Comparison of ENCODE assay signal across 7 cellular contexts in genomic region chr18:36064809-36065079, GRCh38. TPM values are rescaled to one million over a fixed set of nuclear protein-coding genes. Genes with fewer than 3 reads are reported as not detected.
DNase-seq lines count a peak whose midpoint lies in the region; ATAC-seq, FAIRE-seq and TF ChIP-seq lines count a peak whose summit lies in the region.
"Not testable (repeated sequence)": the region's sequence is repeated elsewhere in the genome, so short reads cannot be mapped to it uniquely, and the experiment has no call there.

No MANE protein-coding gene starts in this region.

- not testable (repeated sequence) for TF ChIP-seq CTCF in CD14-positive monocyte (IDR thresholded peaks at IDR 0.05); HEK293 (tag by site-specific recombination; IDR thresholded peaks at IDR 0.05); SU-DHL-6 (IDR thresholded peaks at IDR 0.05; ENCODE audit: insufficient read depth, low read length, poor library complexity, severe bottlenecking); GM12878 (IDR thresholded peaks at IDR 0.05 in 2 of 3, conservative IDR thresholded peaks at IDR 0.05 in 1 of 3; ENCODE audit: control insufficient read depth in 2 of 3, extremely low read depth in 1 of 3, insufficient read depth in 1 of 3, low read depth in 3 of 3, low read length in 3 of 3); HepG2 (CRISPR knock-in tag; IDR thresholded peaks at IDR 0.05); neural crest cell (conservative IDR thresholded peaks at IDR 0.05)

- H3K27ac Mint-ChIP-seq in CD14-positive monocyte = peak overlapping the region in 5 of 7 donors; percentile 3 to 54 (median 18)
- not testable (repeated sequence) for H3K27ac Mint-ChIP-seq in activated T-cell treated with anti-CD3 and anti-CD28 coated beads, Interleukin-2, amount 50 U/mL, for 24 hours
- H3K27ac Mint-ChIP-seq in neural crest cell (ENCODE audit: unreplicated experiment) = peak overlapping the region; percentile 96

- H3F3A ChIP-seq in SU-DHL-6 (ENCODE audit: insufficient read depth) = not testable (repeated sequence)

- not testable (repeated sequence) for FAIRE-seq in GM12878 (lab: Jason Lieb, UNC); HepG2 (lab: Jason Lieb, UNC)

- CTCF ChIA-PET in HEK293 (lab: Yijun Ruan, JAX) = interaction anchor here (0.6 to 1.6 kb wide), 3 partner anchors 31 to 624 kb away, joined by 3 to 9 read pairs (median 3); no protein-coding TSS in a partner anchor
- CTCF ChIA-PET in GM12878 (lab: Yijun Ruan, JAX) = interaction anchor here (1.3 to 1.8 kb wide), 3 partner anchors 9 to 47 kb away, joined by 5 to 18 read pairs (median 6); no protein-coding TSS in a partner anchor
- CTCF ChIA-PET in HepG2 (lab: Yijun Ruan, JAX; ENCODE audit: low intra/inter-chr PET ratio, low total read pairs) = not testable (repeated sequence)

- not testable (repeated sequence) for TF ChIP-seq POLR2A in GM12878 (IDR thresholded peaks at IDR 0.05; ENCODE audit: low read depth, low read length); HepG2 (IDR thresholded peaks at IDR 0.05; ENCODE audit: insufficient read depth in 1 of 2, low read depth in 2 of 2, low read length in 2 of 2)

- not testable (repeated sequence) for H3K27me3 Mint-ChIP-seq in CD14-positive monocyte (ENCODE audit: low read depth in 3 of 3); activated T-cell treated with anti-CD3 and anti-CD28 coated beads, Interleukin-2, amount 50 U/mL, for 24 hours; neural crest cell (ENCODE audit: low read depth)

- not testable (repeated sequence) for H3K9me3 ChIP-seq in HEK293 (ENCODE audit: control insufficient read depth, insufficient read depth, low read depth, low read length); SU-DHL-6 (ENCODE audit: insufficient read depth, low read length); GM12878 (replicated peaks; ENCODE audit: control insufficient read depth, insufficient read depth, low read length); HepG2 (ENCODE audit: low read length)

- H2AFZ ChIP-seq in SU-DHL-6 (ENCODE audit: low read depth, low read length, severe bottlenecking); GM12878 (ENCODE audit: control insufficient read depth, low read depth, low read length); HepG2 (ENCODE audit: low read length): not testable (repeated sequence)

- H3K9me2 ChIP-seq in SU-DHL-6 (replicated peaks; ENCODE audit: insufficient read depth, low read length) = not testable (repeated sequence)

- H3K9me3 Mint-ChIP-seq in CD14-positive monocyte; activated T-cell treated with anti-CD3 and anti-CD28 coated beads, Interleukin-2, amount 50 U/mL, for 24 hours; neural crest cell: not testable (repeated sequence)

- H3K9ac ChIP-seq in SU-DHL-6 (ENCODE audit: low read length); GM12878 (ENCODE audit: control insufficient read depth, insufficient read depth, low read length): not testable (repeated sequence)
- peak overlapping the region; percentile 28 for H3K9ac ChIP-seq in HepG2 (ENCODE audit: insufficient read depth, low read depth, low read length)

- in situ Hi-C loops in GM12878 (cut with MboI); HepG2 (cut with HindIII; ENCODE audit: extremely low pct_ligation_motif_present, low pct_unique_long_range_greater_than_20kb): not testable (repeated sequence)

- intact Hi-C loops in CD14-positive monocyte (cut with micrococcal nuclease) (loop anchor here (5.0 to 10.0 kb wide), 5 partner anchors 60 to 720 kb away; partner anchors contain the start of genes RMP24 (in 2 of the 2), ELP2 (in 1 of the 2), SLC39A6 (in 1 of the 2) and ZNF24 (in 1 of the 2)), GM12878 (cut with micrococcal nuclease; ENCODE audit: unreplicated experiment) (loop anchor here (5.0 to 10.0 kb wide), 2 partner anchors 92 to 490 kb away; partner anchors contain the start of gene RMP24)
- intact Hi-C loops in HepG2 (cut with micrococcal nuclease; ENCODE audit: unreplicated experiment) = not testable (repeated sequence)

- ATAC-seq in GM12878, HepG2: not testable (repeated sequence)

- not testable (repeated sequence) for BruUV-seq in GM12878 (replicated peaks; lab: Mats Ljungman, UMichigan); HepG2 (replicated peaks; lab: Mats Ljungman, UMichigan)

- SMC1A ChIA-PET in GM12878 (lab: Charles Lee; ENCODE audit: uncharacterized antibody, unreplicated experiment) = interaction anchor here (0.6 to 4.6 kb wide), 6 partner anchors 8 to 219 kb away, joined by 3 to 21 read pairs (median 3); no protein-coding TSS in a partner anchor

- not testable (repeated sequence) for H3K27ac ChIP-seq in HEK293 (ENCODE audit: extremely low read depth, low read depth, low read length); SU-DHL-6 (ENCODE audit: low read depth, low read length); GM12878 (ENCODE audit: control insufficient read depth, insufficient read depth)
- peak overlapping the region; percentile 89 for H3K27ac ChIP-seq in HepG2 (ENCODE audit: extremely low read length, insufficient read depth, low read length)

- TF ChIP-seq RAD21 in GM12878 (IDR thresholded peaks at IDR 0.05; ENCODE audit: insufficient read depth, low read depth, low read length); HepG2 (CRISPR knock-in tag; IDR thresholded peaks at IDR 0.05): not testable (repeated sequence)

- H3K36me3 ChIP-seq in HEK293 (ENCODE audit: control insufficient read depth in 2 of 2, insufficient read depth in 1 of 2, low read length in 2 of 2) (peaks cover 0 to 12% of the 10 kb centered on the region in 2 experiments; a peak in 1 of 3 replicates), SU-DHL-6 (ENCODE audit: low read length) (peaks cover 10% of the 10 kb centered on the region; the same call in 1 of the 2 replicates)
- H3K36me3 ChIP-seq in GM12878 (ENCODE audit: control insufficient read depth in 2 of 2, insufficient read depth in 2 of 2, low read length in 1 of 2); HepG2 (replicated peaks in 1 of 2; ENCODE audit: control insufficient read depth in 1 of 2, insufficient read depth in 2 of 2, low read length in 2 of 2): not testable (repeated sequence)

- not testable (repeated sequence) for H3K4me3 ChIP-seq in HEK293 (ENCODE audit: low read depth, low read length); SU-DHL-6 (ENCODE audit: insufficient read depth, low read length, poor library complexity, severe bottlenecking); HepG2 (replicated peaks in 1 of 3; ENCODE audit: insufficient read depth in 1 of 3, low read depth in 2 of 3, low read length in 3 of 3)
- H3K4me3 ChIP-seq in GM12878 = 0 out of 2 replicates have a peak overlapping the region, but pooled peaks have one; percentile 44

- peak overlapping the region; percentile 95 for H3K4me2 ChIP-seq in SU-DHL-6 (ENCODE audit: low read depth, low read length, poor library complexity, severe bottlenecking)
- not testable (repeated sequence) for H3K4me2 ChIP-seq in GM12878 (ENCODE audit: control insufficient read depth, insufficient read depth)
- H3K4me2 ChIP-seq in HepG2 (ENCODE audit: low read depth, low read length) = peak overlapping the region; percentile 91

- not testable (repeated sequence) for H3K27me3 ChIP-seq in SU-DHL-6 (ENCODE audit: low read length); GM12878 (replicated peaks in 1 of 2; ENCODE audit: control insufficient read depth in 2 of 2, insufficient read depth in 2 of 2, low read length in 1 of 2); HepG2 (ENCODE audit: control insufficient read depth in 1 of 2, insufficient read depth in 2 of 2, low read length in 2 of 2)

- not testable (repeated sequence) for DNase-seq in CD14-positive monocyte (ENCODE audit: low spot score); activated T-cell treated with anti-CD3 and anti-CD28 coated beads, Interleukin-2, amount 50 U/mL, for 24 hours; GM12878 (ENCODE audit: low read depth, low spot score); HepG2 (ENCODE audit: low spot score); neural crest cell (ENCODE audit: low read depth, low spot score)

- 98% methylated on average over 9 of the region's 9 CpGs for WGBS in GM12878 (ENCODE audit: insufficient coverage, insufficient replicate concordance, low lambda C conversion rate, missing lambda C conversion rate)
- WGBS in HepG2 (ENCODE audit: low lambda C conversion rate) = 91% methylated on average over 9 of the region's 9 CpGs

- H3K79me2 ChIP-seq in SU-DHL-6 (ENCODE audit: insufficient read depth, low read length) (peaks cover 76% of the 10 kb centered on the region), GM12878 (ENCODE audit: control insufficient read depth, insufficient read depth, low read length) (peaks cover 69% of the 10 kb centered on the region), HepG2 (ENCODE audit: insufficient read depth, low read length) (peaks cover 74% of the 10 kb centered on the region)

- not testable (repeated sequence) for H3K4me1 ChIP-seq in HEK293 (ENCODE audit: control insufficient read depth, insufficient read depth, low read length); GM12878 (ENCODE audit: control insufficient read depth, insufficient read depth, low read length)
- H3K4me1 ChIP-seq in HepG2 (ENCODE audit: insufficient read depth, low read length) = peaks cover 47% of the 10 kb centered on the region

- RAD21 ChIA-PET in GM12878 (lab: Charles Lee; ENCODE audit: unreplicated experiment) = interaction anchor here (0.6 to 2.4 kb wide), 5 partner anchors 31 to 219 kb away, joined by 3 to 6 read pairs (median 4); partner anchors contain the start of gene RMP24

- TF ChIP-seq EP300 in GM12878 (IDR thresholded peaks at IDR 0.05; ENCODE audit: borderline replicate concordance in 1 of 2, control insufficient read depth in 1 of 2, low read depth in 2 of 2, low read length in 2 of 2); HepG2 (IDR thresholded peaks at IDR 0.05; ENCODE audit: low read depth in 2 of 2, low read length in 2 of 2); HepG2 (CRISPR knock-in tag; IDR thresholded peaks at IDR 0.05; ENCODE audit: borderline replicate concordance): not testable (repeated sequence)

- not testable (repeated sequence) for H3K4me3 Mint-ChIP-seq in CD14-positive monocyte
- peak overlapping the region; percentile 26 for H3K4me3 Mint-ChIP-seq in activated T-cell treated with anti-CD3 and anti-CD28 coated beads, Interleukin-2, amount 50 U/mL, for 24 hours
- peak overlapping the region; percentile 98 for H3K4me3 Mint-ChIP-seq in neural crest cell

- peaks cover 29% of the 10 kb centered on the region for H4K20me1 ChIP-seq in SU-DHL-6 (ENCODE audit: low read depth, low read length)
- H4K20me1 ChIP-seq in GM12878 (ENCODE audit: control insufficient read depth, insufficient read depth) = not testable (repeated sequence)
- H4K20me1 ChIP-seq in HepG2 (ENCODE audit: insufficient read depth, low read length) = peaks cover 28% of the 10 kb centered on the region

- H3K4me1 Mint-ChIP-seq in CD14-positive monocyte (peaks cover 35% of the 10 kb centered on the region), neural crest cell (peaks cover 42% of the 10 kb centered on the region)
- peaks cover 52% of the 10 kb centered on the region for H3K4me1 Mint-ChIP-seq in activated T-cell treated with anti-CD3 and anti-CD28 coated beads, Interleukin-2, amount 50 U/mL, for 24 hours (ENCODE audit: low read depth)

- H3K36me3 Mint-ChIP-seq in CD14-positive monocyte = peaks cover 7 to 15% of the 10 kb centered on the region in 2 donors
- peaks cover 35% of the 10 kb centered on the region for H3K36me3 Mint-ChIP-seq in activated T-cell treated with anti-CD3 and anti-CD28 coated beads, Interleukin-2, amount 50 U/mL, for 24 hours (ENCODE audit: low read depth)
- H3K36me3 Mint-ChIP-seq in neural crest cell (ENCODE audit: low read depth) = peaks cover 12% of the 10 kb centered on the region

- POLR2A ChIA-PET in HEK293 (lab: Yijun Ruan, JAX) (interaction anchor here (1.4 kb wide), 1 partner anchor 64 kb away, joined by 4 read pairs; the partner anchor contains the start of gene SLC39A6), GM12878 (lab: Charles Lee) (interaction anchor here (1.5 to 1.6 kb wide), 2 partner anchors 8 to 92 kb away, joined by 6 read pairs; partner anchors contain the start of gene RMP24), HepG2 (lab: Yijun Ruan, JAX) (interaction anchor here (2.1 kb wide), 1 partner anchor 92 kb away, joined by 5 read pairs; the partner anchor contains the start of gene RMP24)

RNA-seq across cellular contexts. Expression of gene RPRD1A, which starts 2.6 kb away (rescaled TPM):
- polyA plus RNA-seq in CD14-positive monocyte (10 to 100 TPM in 1 of 2 donors, 1 to 10 TPM in 1; 10.0 to 10.9 TPM), GM12878 (2011; rRNA removed) (66.2 and 110 TPM in 2 replicates), GM12878 (2014; fragmentation: Illumina TruSeq; extraction: Trizol) (33.6 and 40.2 TPM in 2 replicates), GM12878 (2014; fragmentation: Nextera tagmentation; extraction: Ambion mirVana) (10 to 100 TPM; 16.2 to 19.1 TPM), GM12878 (2014; rRNA removed) (31.2 and 33.8 TPM in 2 replicates), GM12878 (2016; fragmentation: Nextera tagmentation; extraction: Ambion mirVana) (10 to 100 TPM; 36.8 to 37.5 TPM), HepG2 (2011; rRNA removed) (36.4 and 42.5 TPM in 2 replicates)
- 245 and 246 TPM in 2 replicates for total RNA-seq in GM12878 (2013; cell fraction: nucleolus; rRNA removed)
- total RNA-seq in GM12878 (2014; rRNA removed) (38.6 and 45.0 TPM in 2 replicates), GM12878 (2014; rRNA removed; fragmentation: Illumina TruSeq; extraction: Trizol) (36.0 and 36.9 TPM in 2 replicates), GM12878 (2021) (35.3 and 36.4 TPM in 2 replicates), HepG2 (2016; rRNA removed; fragmentation: Illumina TruSeq; extraction: Trizol) (78.2 and 105 TPM in 2 replicates), neural crest cell (76.2 and 76.3 TPM in 2 replicates)
- polyA plus RNA-seq in GM12878 (2011; ENCODE audit: low read depth) = 11.4 TPM
- 17.7 and 19.5 TPM in 2 replicates for polyA plus RNA-seq in GM12878 (2011; cell fraction: cytosol; rRNA removed)
- polyA plus RNA-seq in GM12878 (2011; cell fraction: nucleus; rRNA removed) = 117 and 123 TPM in 2 replicates
- 16.4 and 18.6 TPM in 2 replicates for polyA plus RNA-seq in GM12878 (2012)
- 34.9 and 36.1 TPM in 2 replicates for polyA minus RNA-seq in GM12878 (2011; rRNA and poly(A)+ RNA removed)
- polyA minus RNA-seq in GM12878 (2011; cell fraction: cytosol; rRNA and poly(A)+ RNA removed) = 13.0 and 13.9 TPM in 2 replicates
- polyA minus RNA-seq in GM12878 (2011; cell fraction: nucleus; rRNA and poly(A)+ RNA removed) = 65.8 and 104 TPM in 2 replicates
- total RNA-seq in HepG2 (2016; cell fraction: cytosol; rRNA removed; fragmentation: Illumina TruSeq; extraction: Trizol; ENCODE audit: low read depth) = 45.6 and 46.6 TPM in 2 replicates
- 79.2 and 105 TPM in 2 replicates for total RNA-seq in HepG2 (2016; cell fraction: insoluble cytoplasmic fraction; rRNA removed; fragmentation: Illumina TruSeq; extraction: Trizol)
- 54.0 and 61.2 TPM in 2 replicates for total RNA-seq in HepG2 (2016; cell fraction: membrane; rRNA removed; fragmentation: Illumina TruSeq; extraction: Trizol)
- total RNA-seq in HepG2 (2016; cell fraction: nucleus; rRNA removed; fragmentation: Illumina TruSeq; extraction: Trizol) = 85.2 and 97.0 TPM in 2 replicates
- polyA plus RNA-seq in HepG2 (2011; cell fraction: cytosol; rRNA removed) = 15.8 and 21.7 TPM in 2 replicates
- polyA plus RNA-seq in HepG2 (2011; cell fraction: nucleus; rRNA removed) = 49.0 and 60.6 TPM in 2 replicates
- polyA plus RNA-seq in HepG2 (2012) = 49.2 and 49.7 TPM in 2 replicates
- polyA plus RNA-seq in HepG2 (2016; cell fraction: cytosol; fragmentation: Illumina TruSeq; extraction: Trizol; ENCODE audit: low read depth) = 8.8 and 9.0 TPM in 2 replicates
- 67.3 and 70.4 TPM in 2 replicates for polyA plus RNA-seq in HepG2 (2016; cell fraction: insoluble cytoplasmic fraction; fragmentation: Illumina TruSeq; extraction: Trizol; ENCODE audit: low read depth)
- polyA plus RNA-seq in HepG2 (2016; cell fraction: membrane; fragmentation: Illumina TruSeq; extraction: Trizol; ENCODE audit: low read depth) = 25.6 and 26.2 TPM in 2 replicates
- 67.7 and 71.1 TPM in 2 replicates for polyA plus RNA-seq in HepG2 (2016; cell fraction: nucleus; fragmentation: Illumina TruSeq; extraction: Trizol; ENCODE audit: insufficient read depth, low read depth)
- 39.8 and 42.7 TPM in 2 replicates for polyA minus RNA-seq in HepG2 (2011; rRNA and poly(A)+ RNA removed; ENCODE audit: low replicate concordance)
- 40.6 and 41.2 TPM in 2 replicates for polyA minus RNA-seq in HepG2 (2011; cell fraction: cytosol; rRNA and poly(A)+ RNA removed)
- 151 and 160 TPM in 2 replicates for polyA minus RNA-seq in HepG2 (2011; cell fraction: nucleus; rRNA and poly(A)+ RNA removed)
